In genomic region chr20:58308680-58309527, GRCh38 we compare ENCODE assay signal across 1 cellular context.
TF ChIP-seq lines count a peak whose summit lies in the region.

No MANE protein-coding gene starts in this region.

TF ChIP-seq in HEK293, 187 proteins besides CTCF, POLR2A, EP300 and RAD21 (continued from another document and continues in another):
- TF ChIP-seq ZBTB44 (tag by site-specific recombination; IDR thresholded peaks at IDR 0.05) = no peak
- no peak for TF ChIP-seq ZNF211 (tag by site-specific recombination; IDR thresholded peaks at IDR 0.05; ENCODE audit: low read depth)
- no peak for TF ChIP-seq HOXC10 (CRISPR knock-in tag; IDR thresholded peaks at IDR 0.05)
- no peak for TF ChIP-seq SCRT1 (tag by site-specific recombination; IDR thresholded peaks at IDR 0.05; ENCODE audit: borderline replicate concordance)
- no peak for TF ChIP-seq SETDB1 (IDR thresholded peaks at IDR 0.05; ENCODE audit: insufficient read length, low read length)
- no peak for TF ChIP-seq MZF1 (tag by site-specific recombination; IDR thresholded peaks at IDR 0.05; ENCODE audit: borderline replicate concordance)
- TF ChIP-seq ZSCAN16 (tag by site-specific recombination; IDR thresholded peaks at IDR 0.05) = no peak
- TF ChIP-seq ZNF670 (tag by site-specific recombination; IDR thresholded peaks at IDR 0.05; ENCODE audit: low read depth) = no peak
- no peak for TF ChIP-seq ZBTB17 (tag by site-specific recombination; IDR thresholded peaks at IDR 0.05)
- TF ChIP-seq ZNF121 (tag by site-specific recombination; IDR thresholded peaks at IDR 0.05) = no peak
- TF ChIP-seq ZNF658 (tag by site-specific recombination; IDR thresholded peaks at IDR 0.05) = no peak
- peak; percentile 78 for TF ChIP-seq GLIS2 (tag by site-specific recombination; IDR thresholded peaks at IDR 0.05)
- no peak for TF ChIP-seq ZNF701 (tag by site-specific recombination; IDR thresholded peaks at IDR 0.05)
- TF ChIP-seq ZNF239 (tag by site-specific recombination; IDR thresholded peaks at IDR 0.05) = no peak
- no peak for TF ChIP-seq ZNF112 (tag by site-specific recombination; IDR thresholded peaks at IDR 0.05)
- no peak for TF ChIP-seq ZNF2 (tag by site-specific recombination; IDR thresholded peaks at IDR 0.05)
- peak; percentile 82 for TF ChIP-seq ZBTB10 (tag by site-specific recombination; IDR thresholded peaks at IDR 0.05)
- no peak for TF ChIP-seq ZNF184 (tag by site-specific recombination; IDR thresholded peaks at IDR 0.05)
- TF ChIP-seq MYNN (tag by site-specific recombination; IDR thresholded peaks at IDR 0.05; ENCODE audit: borderline replicate concordance) = no peak
- peak; percentile 56 for TF ChIP-seq ZNF335 (tag by site-specific recombination; conservative IDR thresholded peaks at IDR 0.05)
- TF ChIP-seq ZNF274 (IDR thresholded peaks at IDR 0.05; ENCODE audit: low read length) = no peak
- TF ChIP-seq ZNF274 (tag by site-specific recombination; IDR thresholded peaks at IDR 0.05; ENCODE audit: borderline replicate concordance) = no peak
- TF ChIP-seq ZNF843 (tag by site-specific recombination; IDR thresholded peaks at IDR 0.05) = no peak
- TF ChIP-seq ZNF549 (tag by site-specific recombination; IDR thresholded peaks at IDR 0.05) = no peak
- TF ChIP-seq ZNF560 (tag by site-specific recombination; IDR thresholded peaks at IDR 0.05; ENCODE audit: borderline replicate concordance) = no peak
- no peak for TF ChIP-seq BCL11A (tag by site-specific recombination; IDR thresholded peaks at IDR 0.05; ENCODE audit: low read depth)
- TF ChIP-seq ZNF18 (tag by site-specific recombination; IDR thresholded peaks at IDR 0.05) = no peak
- no peak for TF ChIP-seq ATF2 (tag by site-specific recombination; IDR thresholded peaks at IDR 0.05; ENCODE audit: low read depth)
- TF ChIP-seq ZNF223 (tag by site-specific recombination; IDR thresholded peaks at IDR 0.05) = no peak
- TF ChIP-seq ZNF404 (tag by site-specific recombination; IDR thresholded peaks at IDR 0.05) = no peak
- no peak for TF ChIP-seq ZNF132 (tag by site-specific recombination; IDR thresholded peaks at IDR 0.05; ENCODE audit: borderline replicate concordance)
- TF ChIP-seq ZNF302 (tag by site-specific recombination; IDR thresholded peaks at IDR 0.05; ENCODE audit: low read depth) = no peak
- no peak; the same call in 1 of the 2 replicates for TF ChIP-seq ZBTB11 (tag by site-specific recombination; conservative IDR thresholded peaks at IDR 0.05; ENCODE audit: low read depth)
- no peak for TF ChIP-seq ZNF571 (tag by site-specific recombination; IDR thresholded peaks at IDR 0.05)
- no peak; the same call in 1 of the 2 replicates for TF ChIP-seq ZBTB8A (tag by site-specific recombination; IDR thresholded peaks at IDR 0.05)
- TF ChIP-seq ZNF596 (tag by site-specific recombination; IDR thresholded peaks at IDR 0.05) = no peak
- 0 out of 2 replicates have a peak, but pooled peaks have one; percentile 38 for TF ChIP-seq KLF16 (tag by site-specific recombination; IDR thresholded peaks at IDR 0.05)
- peak; percentile 41; the same call in 1 of the 2 replicates for TF ChIP-seq ZNF391 (tag by site-specific recombination; IDR thresholded peaks at IDR 0.05; ENCODE audit: borderline replicate concordance, low read depth)
- no peak for TF ChIP-seq ZNF202 (tag by site-specific recombination; IDR thresholded peaks at IDR 0.05; ENCODE audit: borderline replicate concordance)
- TF ChIP-seq ZNF704 (tag by site-specific recombination; IDR thresholded peaks at IDR 0.05) = no peak
- no peak for TF ChIP-seq ZNF280C (tag by site-specific recombination; IDR thresholded peaks at IDR 0.05)
- TF ChIP-seq ZNF292 (tag by site-specific recombination; IDR thresholded peaks at IDR 0.05; ENCODE audit: borderline replicate concordance, low read depth) = no peak
- TF ChIP-seq PRDM1 (tag by site-specific recombination; IDR thresholded peaks at IDR 0.05) = no peak
- no peak for TF ChIP-seq HOXD13 (CRISPR knock-in tag; IDR thresholded peaks at IDR 0.05; ENCODE audit: borderline replicate concordance)
- TF ChIP-seq REST (tag by site-specific recombination; IDR thresholded peaks at IDR 0.05) = no peak
- TF ChIP-seq ZFP41 (tag by site-specific recombination; IDR thresholded peaks at IDR 0.05; ENCODE audit: borderline replicate concordance) = no peak
- no peak for TF ChIP-seq ZNF837 (tag by site-specific recombination; IDR thresholded peaks at IDR 0.05)
- no peak for TF ChIP-seq ZEB2 (tag by site-specific recombination; IDR thresholded peaks at IDR 0.05)
- peak; percentile 39; the same call in 1 of the 2 replicates for TF ChIP-seq KLF10 (tag by site-specific recombination; IDR thresholded peaks at IDR 0.05)
